8 cellular contexts compared by ENCODE assay signal in genomic region chr10:93006435-93007039, GRCh38. TPM values are rescaled to one million over a fixed set of nuclear protein-coding genes. Genes with fewer than 3 reads are reported as not detected.
DNase-seq lines count a peak whose midpoint lies in the region; ATAC-seq, FAIRE-seq and TF ChIP-seq lines count a peak whose summit lies in the region.

No MANE protein-coding gene starts in this region.

- H3K36me3 ChIP-seq in heart right ventricle: peaks cover 0 to 5% (median 0%) of the 10 kb centered on the region in 9 donors
- no peaks in the 10 kb centered on the region for H3K36me3 ChIP-seq in NT2/D1 (ENCODE audit: insufficient read depth, insufficient read length, low read length)
- H3K36me3 ChIP-seq in endothelial cell of umbilical vein (ENCODE audit: control insufficient read depth in 2 of 2, extremely low read depth in 1 of 2, insufficient read depth in 2 of 2, low read length in 2 of 2): peaks cover 5 to 8% of the 10 kb centered on the region in 2 experiments
- H3K36me3 ChIP-seq in parathyroid adenoma (ENCODE audit: control insufficient read depth, insufficient read depth, low read length): no peaks in the 10 kb centered on the region

- TF ChIP-seq CTCF in heart right ventricle (IDR thresholded peaks at IDR 0.05) (peak in 7 of 9 donors; percentile 39 to 70 (median 61)), endothelial cell of umbilical vein (IDR thresholded peaks at IDR 0.05; ENCODE audit: extremely low read depth in 1 of 2, insufficient read depth in 1 of 2, low read depth in 1 of 2, low read length in 2 of 2) (peak; percentile 45 to 48), parathyroid adenoma (IDR thresholded peaks at IDR 0.05) (peak; percentile 43)

- dilution Hi-C loops in endothelial cell of umbilical vein (cut with MboI; ENCODE audit: extremely low pct_ligation_motif_present, low sequenced_read_pairs): no loop called here

- FAIRE-seq in endothelial cell of umbilical vein (lab: Jason Lieb, UNC): peak; percentile 18

- H3K4me2 ChIP-seq in endothelial cell of umbilical vein (ENCODE audit: insufficient read depth, low read length) (no peak overlapping the region), parathyroid adenoma (ENCODE audit: low read length) (no peak overlapping the region)

- no peaks in the 10 kb centered on the region for H4K20me1 ChIP-seq in endothelial cell of umbilical vein (replicated peaks; ENCODE audit: control insufficient read depth, extremely low read depth, insufficient read depth, low read length)

- intact Hi-C loops in heart right ventricle (cut with DNase I) (no loop called here), left ventricle myocardium superior (cut with micrococcal nuclease) (no loop called here), endothelial cell of umbilical vein (cut with micrococcal nuclease) (no loop called here)

- TF ChIP-seq POLR2A in endothelial cell of umbilical vein (IDR thresholded peaks at IDR 0.05; ENCODE audit: low read depth, low read length): no peak

- H3K9me3 ChIP-seq in heart right ventricle: no peaks in the 10 kb centered on the region
- no peaks in the 10 kb centered on the region for H3K9me3 ChIP-seq in NT2/D1 (ENCODE audit: insufficient read depth, low read length)
- no peaks in the 10 kb centered on the region for H3K9me3 ChIP-seq in endothelial cell of umbilical vein (replicated peaks; ENCODE audit: control insufficient read depth, insufficient read depth, low read length)
- no peaks in the 10 kb centered on the region for H3K9me3 ChIP-seq in parathyroid adenoma (ENCODE audit: control insufficient read depth, low read length)

- H3K4me3 ChIP-seq in heart right ventricle: no peak overlapping the region
- H3K4me3 ChIP-seq in NT2/D1 (ENCODE audit: insufficient read length, low read depth): no peak overlapping the region
- H3K4me3 ChIP-seq in endothelial cell of umbilical vein (replicated peaks in 1 of 3; ENCODE audit: insufficient read depth in 1 of 3, low read depth in 1 of 3, low read length in 3 of 3): no peak overlapping the region
- H3K4me3 ChIP-seq in parathyroid adenoma (ENCODE audit: low read depth, low read length): no peak overlapping the region

- DNase-seq in heart right ventricle (no peak), left ventricle myocardium superior (no peak), NT2/D1 (ENCODE audit: low read depth, low spot score) (peak; percentile 22), endothelial cell of umbilical vein (ENCODE audit: low read depth, low spot score) (peak; percentile 61), UCSD-AML1 (lab: John Stamatoyannopoulos, UW; ENCODE audit: unreplicated experiment) (no peak)

- H3K9ac ChIP-seq in NT2/D1 (ENCODE audit: insufficient read length, low read depth): no peak overlapping the region
- H3K9ac ChIP-seq in endothelial cell of umbilical vein (replicated peaks; ENCODE audit: extremely low read depth, insufficient read depth, low read length): no peak overlapping the region
- H3K9ac ChIP-seq in parathyroid adenoma: no peak overlapping the region

- H2AFZ ChIP-seq in endothelial cell of umbilical vein (ENCODE audit: low read depth, low read length): no peak overlapping the region
- H2AFZ ChIP-seq in parathyroid adenoma: no peak overlapping the region

- H3K4me1 ChIP-seq in heart right ventricle (no peaks in the 10 kb centered on the region), NT2/D1 (ENCODE audit: insufficient read depth, insufficient read length) (no peaks in the 10 kb centered on the region), endothelial cell of umbilical vein (ENCODE audit: control insufficient read depth, extremely low read depth, insufficient read depth, low read length) (no peaks in the 10 kb centered on the region), parathyroid adenoma (no peaks in the 10 kb centered on the region)

- POLR2A ChIA-PET in endothelial cell of umbilical vein (lab: Charles Lee): no interaction called here

- ATAC-seq in heart right ventricle (no peak), left ventricle myocardium superior (no peak), HG03045 (IDR thresholded peaks at IDR 0.05; ENCODE audit: unreplicated experiment) (no peak), HG02970 (IDR thresholded peaks at IDR 0.05; ENCODE audit: low FRiP score, unreplicated experiment) (no peak)

- H3K79me2 ChIP-seq in endothelial cell of umbilical vein (ENCODE audit: control insufficient read depth, insufficient read depth, low read length): no peaks in the 10 kb centered on the region
- H3K79me2 ChIP-seq in parathyroid adenoma: no peaks in the 10 kb centered on the region

- peaks cover 2% of the 10 kb centered on the region for H3K9me1 ChIP-seq in endothelial cell of umbilical vein (replicated peaks; ENCODE audit: control insufficient read depth, extremely low read depth, insufficient read depth, low read length)

- H3K27me3 ChIP-seq in heart right ventricle (no peaks in the 10 kb centered on the region), NT2/D1 (ENCODE audit: insufficient read depth, insufficient read length) (no peaks in the 10 kb centered on the region), endothelial cell of umbilical vein (ENCODE audit: control insufficient read depth in 2 of 2, insufficient read depth in 2 of 2, low read length in 2 of 2) (no peaks in the 10 kb centered on the region), parathyroid adenoma (ENCODE audit: control insufficient read depth, insufficient read depth, low read length) (no peaks in the 10 kb centered on the region)

- BruUV-seq in endothelial cell of umbilical vein (replicated peaks; lab: Mats Ljungman, UMichigan): no TSS peak

- CTCF ChIA-PET in endothelial cell of umbilical vein (lab: Charles Lee): interaction anchor here (0.7 to 2.8 kb wide), 13 partner anchors 8 to 507 kb away, joined by 3 to 20 read pairs (median 4); no protein-coding TSS in a partner anchor

- no peak overlapping the region for H3K27ac ChIP-seq in heart right ventricle
- H3K27ac ChIP-seq in endothelial cell of umbilical vein (ENCODE audit: insufficient read depth, low read depth, low read length): no peak overlapping the region
- no peak overlapping the region for H3K27ac ChIP-seq in parathyroid adenoma

- WGBS in heart right ventricle, 2 donors: 9 to 13% methylated on average over 3 of the region's 3 CpGs

TF ChIP-seq in endothelial cell of umbilical vein, 7 proteins besides CTCF, POLR2A, EP300 and RAD21:
- no peak for TF ChIP-seq MYC (IDR thresholded peaks at IDR 0.05; ENCODE audit: low read depth, low read length)
- TF ChIP-seq JUN (IDR thresholded peaks at IDR 0.05; ENCODE audit: borderline replicate concordance, insufficient read depth, insufficient read length, low read depth): no peak

RNA-seq across cellular contexts. Expression of gene CYP26C1, which starts 54.1 kb away (rescaled TPM):
- total RNA-seq in heart right ventricle (under 1 TPM in 2 of 10 donors, not detected in 8; 0.08 to 0.15 TPM), left ventricle myocardium superior (not detected), endothelial cell of umbilical vein (2.0 and 3.0 TPM in 2 replicates)
- polyA plus RNA-seq in heart right ventricle (not detected), endothelial cell of umbilical vein (0.12 and 0.18 TPM in 2 replicates)
- 0.01 and 0.04 TPM in 2 replicates for polyA plus RNA-seq in endothelial cell of umbilical vein (2011; cell fraction: cytosol; rRNA removed)
- polyA plus RNA-seq in endothelial cell of umbilical vein (2011; cell fraction: nucleus; rRNA removed): 1.9 and 3.0 TPM in 2 replicates
- not detected in 2 replicates for polyA plus RNA-seq in endothelial cell of umbilical vein (2012)
- 2.0 and 2.1 TPM in 2 replicates for polyA minus RNA-seq in endothelial cell of umbilical vein
- not detected for polyA minus RNA-seq in endothelial cell of umbilical vein (2011; cell fraction: cytosol; rRNA and poly(A)+ RNA removed)
- polyA minus RNA-seq in endothelial cell of umbilical vein (2011; cell fraction: nucleus; rRNA and poly(A)+ RNA removed): 9.4 and 15.7 TPM in 2 replicates

Comparison
In these comparisons a context has a peak if more than half of its experiments do, and no peak if none do; other contexts are left out.
1. DNase-seq: peak in NT2/D1 (single experiment) and endothelial cell of umbilical vein (single experiment); none in heart right ventricle (0 of 2), left ventricle myocardium superior (single experiment) and UCSD-AML1 (single experiment).
2. Peak in every context shown above with its lines, with median percentiles within 50 percentile points of each other: CTCF ChIP-seq.